ENCODE assay signal across 8 cellular contexts in genomic region chr3:55488398-55489055, GRCh38. TPM values are rescaled to one million over a fixed set of nuclear protein-coding genes. Genes with fewer than 3 reads are reported as not detected.
DNase-seq lines count a peak whose midpoint lies in the region; ATAC-seq and TF ChIP-seq lines count a peak whose summit lies in the region.

No MANE protein-coding gene starts in this region.

- H3K36me3 ChIP-seq in heart left ventricle = no peaks in the 10 kb centered on the region

- ATAC-seq in HG03432 (IDR thresholded peaks at IDR 0.05; ENCODE audit: unreplicated experiment) = peak; percentile 28
- no peak for ATAC-seq in activated naive CD8-positive, alpha-beta T cell treated with anti-CD3 and anti-CD28 coated beads, Interleukin-2, amount 50 U/mL, for 24 hours
- ATAC-seq in heart left ventricle = peak in 2 of 4 donors; percentile 29 to 44
- no peak for ATAC-seq in GM21576 (IDR thresholded peaks at IDR 0.05; ENCODE audit: unreplicated experiment)
- no peak for ATAC-seq in GM18505 (IDR thresholded peaks at IDR 0.05; ENCODE audit: unreplicated experiment)
- ATAC-seq in GM19328 (IDR thresholded peaks at IDR 0.05; ENCODE audit: unreplicated experiment) = no peak

- H3K27me3 ChIP-seq in heart left ventricle = peaks cover 0 to 65% (median 9%) of the 10 kb centered on the region in 9 donors

- peaks cover 22% of the 10 kb centered on the region for H3K4me1 Mint-ChIP-seq in activated naive CD8-positive, alpha-beta T cell treated with anti-CD3 and anti-CD28 coated beads, Interleukin-2, amount 50 U/mL, for 24 hours

- peak overlapping the region in 8 of 12 donors; percentile 39 to 73 (median 54) for H3K27ac ChIP-seq in heart left ventricle

- peak overlapping the region; percentile 45 to 92 (median 66) for H3K4me3 ChIP-seq in heart left ventricle

- no peaks in the 10 kb centered on the region for H3K9me3 Mint-ChIP-seq in activated naive CD8-positive, alpha-beta T cell treated with anti-CD3 and anti-CD28 coated beads, Interleukin-2, amount 50 U/mL, for 24 hours

- peaks cover 0 to 48% (median 6%) of the 10 kb centered on the region in 12 donors for H3K4me1 ChIP-seq in heart left ventricle

- peak overlapping the region; percentile 42 for H3K4me3 Mint-ChIP-seq in activated naive CD8-positive, alpha-beta T cell treated with anti-CD3 and anti-CD28 coated beads, Interleukin-2, amount 50 U/mL, for 24 hours

- no peak overlapping the region for H3K27ac Mint-ChIP-seq in activated naive CD8-positive, alpha-beta T cell treated with anti-CD3 and anti-CD28 coated beads, Interleukin-2, amount 50 U/mL, for 24 hours

- WGBS in heart left ventricle, 4 donors = 1 to 2% (median 1%) methylated on average over 24 to 30 of the region's 30 CpGs

- no peak for TF ChIP-seq CTCF in heart left ventricle (IDR thresholded peaks at IDR 0.05)

- peaks cover 63% of the 10 kb centered on the region for H3K27me3 Mint-ChIP-seq in activated naive CD8-positive, alpha-beta T cell treated with anti-CD3 and anti-CD28 coated beads, Interleukin-2, amount 50 U/mL, for 24 hours

- no peaks in the 10 kb centered on the region for H3K9me3 ChIP-seq in heart left ventricle

- DNase-seq in D341Med (ENCODE audit: low spot score) (peak; percentile 59), heart left ventricle (peak in 4 of 5 donors; percentile 46 to 64 (median 54)), pons (ENCODE audit: low spot score) (peak; percentile 71)
- no peak for DNase-seq in activated naive CD8-positive, alpha-beta T cell treated with anti-CD3 and anti-CD28 coated beads, Interleukin-2, amount 50 U/mL, for 24 hours

- intact Hi-C loops in heart left ventricle (cut with DNase I) = loop anchor here (5.0 to 10.0 kb wide), 10 partner anchors 84 to 766 kb away; no protein-coding TSS in a partner anchor

- H3K36me3 Mint-ChIP-seq in activated naive CD8-positive, alpha-beta T cell treated with anti-CD3 and anti-CD28 coated beads, Interleukin-2, amount 50 U/mL, for 24 hours (ENCODE audit: low read depth) = no peaks in the 10 kb centered on the region

- no peak for TF ChIP-seq POLR2A in heart left ventricle (IDR thresholded peaks at IDR 0.05)
- no peak for TF ChIP-seq POLR2A in GM18505 (IDR thresholded peaks at IDR 0.05; ENCODE audit: borderline replicate concordance, extremely low read depth, insufficient read depth, insufficient read length)

RNA-seq across cellular contexts. Expression of gene WNT5A, which starts 1.4 kb away (rescaled TPM):
- total RNA-seq in heart left ventricle = 1 to 10 TPM; 2.3 to 7.4 (median 3.4) TPM
- polyA plus RNA-seq in heart left ventricle = 1 to 10 TPM in 1 of 2 donors, under 1 TPM in 1; 0.35 to 1.1 TPM
